In the genomic region with DNA sequence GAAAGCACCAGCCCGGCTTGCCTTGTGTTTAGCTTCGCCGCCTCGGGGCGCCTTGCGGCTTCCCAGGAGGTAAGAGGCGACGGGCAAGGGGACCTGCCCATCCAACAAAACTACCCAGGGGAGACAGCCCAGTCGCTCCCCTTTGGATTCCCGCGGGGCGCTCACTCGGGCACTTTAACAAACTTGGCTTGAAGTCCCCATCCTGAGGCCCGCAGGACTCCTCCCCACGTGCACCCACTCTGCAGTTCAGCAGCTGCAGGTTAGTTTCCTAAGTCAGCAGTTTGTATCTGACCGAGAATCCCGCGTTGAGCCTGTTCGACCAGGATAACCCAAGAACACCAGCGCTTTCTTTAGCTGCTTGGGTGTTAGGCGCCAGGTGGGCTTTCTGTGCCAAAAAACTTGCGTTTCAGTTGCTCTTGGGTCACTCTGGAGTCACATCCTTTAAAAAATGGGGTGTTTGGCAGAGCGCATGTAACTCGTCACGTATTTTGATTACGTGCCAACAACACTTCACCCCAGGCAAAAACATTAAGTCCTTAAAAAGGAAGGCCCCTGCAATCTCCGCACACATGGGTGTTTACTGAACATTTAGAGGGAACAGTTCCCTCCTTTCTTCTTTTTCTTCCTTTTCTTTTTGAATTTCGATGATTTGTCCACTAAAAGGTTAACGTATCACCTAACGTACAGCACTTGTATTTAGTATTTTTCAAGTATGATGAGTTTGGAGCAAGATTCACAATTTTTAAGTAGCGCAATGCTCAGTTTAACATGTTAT, we compare ENCODE assay signal across 8 cellular contexts. TPM values are rescaled to one million over a fixed set of nuclear protein-coding genes. Genes with fewer than 3 reads are reported as not detected.
DNase-seq lines count a peak whose midpoint lies in the region; ATAC-seq and TF ChIP-seq lines count a peak whose summit lies in the region.

No MANE protein-coding gene starts in this region.

- POLR2A ChIA-PET in Caco-2 (lab: Charles Lee): no interaction called here
- POLR2A ChIA-PET in activated naive CD8-positive, alpha-beta T cell treated with anti-CD3 and anti-CD28 coated beads, Interleukin-2, amount 10 ng/mL, durations not matched to agents 7 days and 5 days (lab: Charles Lee): interaction anchor here (0.6 kb wide), 1 partner anchor 275 kb away, joined by 4 read pairs; no protein-coding TSS in a partner anchor

- H3K36me3 ChIP-seq in Caco-2 (ENCODE audit: control insufficient read depth, insufficient read depth, low read length) (no peaks in the 10 kb centered on the region), tibial artery (no peaks in the 10 kb centered on the region), Karpas-422 (ENCODE audit: insufficient read depth, low read length) (no peaks in the 10 kb centered on the region)

- no peak overlapping the region for H3K27ac Mint-ChIP-seq in Caco-2 (ENCODE audit: unreplicated experiment)
- no peak overlapping the region for H3K27ac Mint-ChIP-seq in activated naive CD8-positive, alpha-beta T cell treated with anti-CD3 and anti-CD28 coated beads, Interleukin-2, amount 10 ng/mL, durations not matched to agents 7 days and 5 days

- H3K27me3 Mint-ChIP-seq in Caco-2 (ENCODE audit: insufficient read depth, unreplicated experiment): no peaks in the 10 kb centered on the region
- peaks cover 63% of the 10 kb centered on the region for H3K27me3 Mint-ChIP-seq in activated naive CD8-positive, alpha-beta T cell treated with anti-CD3 and anti-CD28 coated beads, Interleukin-2, amount 10 ng/mL, durations not matched to agents 7 days and 5 days

- peak overlapping the region; percentile 70 for H3K4me3 Mint-ChIP-seq in Caco-2 (ENCODE audit: unreplicated experiment)
- peak overlapping the region; percentile 85 for H3K4me3 Mint-ChIP-seq in activated naive CD8-positive, alpha-beta T cell treated with anti-CD3 and anti-CD28 coated beads, Interleukin-2, amount 10 ng/mL, durations not matched to agents 7 days and 5 days

- H3K27me3 ChIP-seq in Caco-2 (replicated peaks; ENCODE audit: control insufficient read depth, insufficient read depth, low read length): no peaks in the 10 kb centered on the region; the same call in 1 of the 2 replicates
- peaks cover 0 to 19% of the 10 kb centered on the region in 2 donors for H3K27me3 ChIP-seq in tibial artery
- no peaks in the 10 kb centered on the region for H3K27me3 ChIP-seq in Karpas-422 (ENCODE audit: low read length)

- no peaks in the 10 kb centered on the region for H3K4me1 Mint-ChIP-seq in Caco-2 (ENCODE audit: low read depth, unreplicated experiment)
- H3K4me1 Mint-ChIP-seq in activated naive CD8-positive, alpha-beta T cell treated with anti-CD3 and anti-CD28 coated beads, Interleukin-2, amount 10 ng/mL, durations not matched to agents 7 days and 5 days: peaks cover 9% of the 10 kb centered on the region

- no peak for DNase-seq in Caco-2
- no peak for DNase-seq in activated naive CD8-positive, alpha-beta T cell treated with anti-CD3 and anti-CD28 coated beads, Interleukin-2, amount 10 ng/mL, durations not matched to agents 7 days and 5 days
- DNase-seq in iris pigment epithelial cell (ENCODE audit: low read depth): peak; percentile 11
- no peak for DNase-seq in tibial artery
- DNase-seq in AG08395 (ENCODE audit: low spot score): no peak
- no peak for DNase-seq in Karpas-422

- H3K9me3 Mint-ChIP-seq in Caco-2 (ENCODE audit: unreplicated experiment): peaks cover 9% of the 10 kb centered on the region
- no peaks in the 10 kb centered on the region for H3K9me3 Mint-ChIP-seq in activated naive CD8-positive, alpha-beta T cell treated with anti-CD3 and anti-CD28 coated beads, Interleukin-2, amount 10 ng/mL, durations not matched to agents 7 days and 5 days

- H3K27ac ChIP-seq in tibial artery (no peak overlapping the region), Karpas-422 (ENCODE audit: low read length) (no peak overlapping the region)

- CTCF ChIA-PET in Caco-2 (lab: Charles Lee): no interaction called here

- no peak overlapping the region for H3K9ac ChIP-seq in Karpas-422 (ENCODE audit: low read length)

- intact Hi-C loops in Caco-2 (cut with micrococcal nuclease; ENCODE audit: unreplicated experiment): no loop called here
- intact Hi-C loops in tibial artery (cut with DNase I; ENCODE audit: low total_unique reads): no loop called here

- H3K36me3 Mint-ChIP-seq in Caco-2 (ENCODE audit: insufficient read depth, unreplicated experiment): peaks cover 4% of the 10 kb centered on the region
- no peaks in the 10 kb centered on the region for H3K36me3 Mint-ChIP-seq in activated naive CD8-positive, alpha-beta T cell treated with anti-CD3 and anti-CD28 coated beads, Interleukin-2, amount 10 ng/mL, durations not matched to agents 7 days and 5 days

- no TSS peak for BruUV-seq in Caco-2 (replicated peaks; lab: Mats Ljungman, UMichigan)

- no peaks in the 10 kb centered on the region for H3K9me3 ChIP-seq in Caco-2
- H3K9me3 ChIP-seq in tibial artery: no peaks in the 10 kb centered on the region
- H3K9me3 ChIP-seq in Karpas-422 (ENCODE audit: low read length): no peaks in the 10 kb centered on the region

- H3K4me1 ChIP-seq in Caco-2 (no peaks in the 10 kb centered on the region), tibial artery (peaks cover 0 to 16% (median 12%) of the 10 kb centered on the region in 4 donors), Karpas-422 (ENCODE audit: low read length) (no peaks in the 10 kb centered on the region)

- TF ChIP-seq CTCF in Caco-2 (IDR thresholded peaks at IDR 0.05; ENCODE audit: insufficient read depth in 1 of 2, low read depth in 1 of 2, low read length in 1 of 2, severe bottlenecking in 1 of 2, unreplicated experiment in 1 of 2) (no peak), tibial artery (IDR thresholded peaks at IDR 0.05) (no peak)

- H3K79me2 ChIP-seq in Karpas-422 (ENCODE audit: low read length): no peaks in the 10 kb centered on the region

- ATAC-seq in HG03439 (IDR thresholded peaks at IDR 0.05; ENCODE audit: unreplicated experiment) (peak; percentile 28), HG03280 (IDR thresholded peaks at IDR 0.05; ENCODE audit: unreplicated experiment) (no peak)
- peak; percentile 21 for ATAC-seq in activated naive CD8-positive, alpha-beta T cell treated with anti-CD3 and anti-CD28 coated beads, Interleukin-2, amount 10 ng/mL, durations not matched to agents 7 days and 5 days (ENCODE audit: low read depth)

- H3K4me3 ChIP-seq in Caco-2 (ENCODE audit: low read depth, low read length) (peak overlapping the region; percentile 46), tibial artery (peak overlapping the region; percentile 40 to 44), Karpas-422 (ENCODE audit: low read length) (no peak overlapping the region)

- H4K20me1 ChIP-seq in Karpas-422 (ENCODE audit: insufficient read depth, low read depth, low read length): no peaks in the 10 kb centered on the region

- no peaks in the 10 kb centered on the region for H3K9me2 ChIP-seq in Karpas-422 (replicated peaks; ENCODE audit: insufficient read depth, low read length)

- no peak overlapping the region for H2AFZ ChIP-seq in Karpas-422 (ENCODE audit: low read length)

- no peak overlapping the region for H3K4me2 ChIP-seq in Karpas-422 (ENCODE audit: low read depth, low read length, poor library complexity, severe bottlenecking)

RNA-seq across cellular contexts. Expression of a gene that starts 0.9 kb away (rescaled TPM):
- total RNA-seq in Caco-2 (2022): 1.3 and 2.0 TPM in 2 replicates
- under 1 TPM; 0.25 to 0.43 TPM for total RNA-seq in activated naive CD8-positive, alpha-beta T cell treated with anti-CD3 and anti-CD28 coated beads, Interleukin-2, amount 10 ng/mL, durations not matched to agents 7 days and 5 days
- 0.04 TPM in 1 of 2 replicates, not detected in the other for total RNA-seq in Karpas-422 (2014; rRNA removed; shearing (Covaris generic); ENCODE audit: low replicate concordance)
